1 cellular context compared by ENCODE assay signal in the genomic region with DNA sequence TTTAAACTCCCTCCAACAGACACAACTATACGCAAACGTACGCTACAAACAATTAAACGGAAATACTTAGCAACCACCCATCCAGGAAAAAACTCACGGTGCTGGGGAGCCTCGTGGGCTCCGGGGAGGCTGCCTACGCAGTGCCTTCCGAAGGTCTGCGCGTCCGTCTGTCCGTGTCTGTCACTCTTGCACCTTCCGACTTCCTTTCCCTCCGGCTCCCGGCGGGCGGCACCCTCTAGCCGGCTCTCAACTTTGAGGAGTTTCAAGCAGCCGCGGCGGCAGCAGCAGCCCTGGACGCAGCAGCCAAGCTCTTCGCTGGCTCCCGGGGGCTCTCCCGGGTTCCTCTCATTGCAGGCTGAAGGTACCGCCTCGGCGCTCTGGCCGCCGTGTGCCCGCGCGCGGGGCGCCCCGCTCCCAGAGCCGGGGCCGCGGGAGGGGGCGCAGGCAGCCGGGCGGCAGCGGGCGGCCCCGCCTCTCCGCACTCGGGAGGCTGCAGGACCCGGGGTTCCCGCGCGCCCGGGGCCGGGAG.
TF ChIP-seq lines count a peak whose summit lies in the region.

A gene with protein sequence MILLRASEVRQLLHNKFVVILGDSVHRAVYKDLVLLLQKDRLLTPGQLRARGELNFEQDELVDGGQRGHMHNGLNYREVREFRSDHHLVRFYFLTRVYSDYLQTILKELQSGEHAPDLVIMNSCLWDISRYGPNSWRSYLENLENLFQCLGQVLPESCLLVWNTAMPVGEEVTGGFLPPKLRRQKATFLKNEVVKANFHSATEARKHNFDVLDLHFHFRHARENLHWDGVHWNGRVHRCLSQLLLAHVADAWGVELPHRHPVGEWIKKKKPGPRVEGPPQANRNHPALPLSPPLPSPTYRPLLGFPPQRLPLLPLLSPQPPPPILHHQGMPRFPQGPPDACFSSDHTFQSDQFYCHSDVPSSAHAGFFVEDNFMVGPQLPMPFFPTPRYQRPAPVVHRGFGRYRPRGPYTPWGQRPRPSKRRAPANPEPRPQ (plus strand): TSS at position 257 of the 529 bp plus-strand sequence. CDS start 155,443 bp downstream, outside the sequence.

TF ChIP-seq in K562, 482 proteins besides CTCF, POLR2A, EP300 and RAD21 (continued from another document):
- TF ChIP-seq, protein P1, sequence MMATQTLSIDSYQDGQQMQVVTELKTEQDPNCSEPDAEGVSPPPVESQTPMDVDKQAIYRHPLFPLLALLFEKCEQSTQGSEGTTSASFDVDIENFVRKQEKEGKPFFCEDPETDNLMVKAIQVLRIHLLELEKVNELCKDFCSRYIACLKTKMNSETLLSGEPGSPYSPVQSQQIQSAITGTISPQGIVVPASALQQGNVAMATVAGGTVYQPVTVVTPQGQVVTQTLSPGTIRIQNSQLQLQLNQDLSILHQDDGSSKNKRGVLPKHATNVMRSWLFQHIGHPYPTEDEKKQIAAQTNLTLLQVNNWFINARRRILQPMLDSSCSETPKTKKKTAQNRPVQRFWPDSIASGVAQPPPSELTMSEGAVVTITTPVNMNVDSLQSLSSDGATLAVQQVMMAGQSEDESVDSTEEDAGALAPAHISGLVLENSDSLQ (IDR thresholded peaks at IDR 0.05), result peak; percentile 88
- TF ChIP-seq, protein P2, sequence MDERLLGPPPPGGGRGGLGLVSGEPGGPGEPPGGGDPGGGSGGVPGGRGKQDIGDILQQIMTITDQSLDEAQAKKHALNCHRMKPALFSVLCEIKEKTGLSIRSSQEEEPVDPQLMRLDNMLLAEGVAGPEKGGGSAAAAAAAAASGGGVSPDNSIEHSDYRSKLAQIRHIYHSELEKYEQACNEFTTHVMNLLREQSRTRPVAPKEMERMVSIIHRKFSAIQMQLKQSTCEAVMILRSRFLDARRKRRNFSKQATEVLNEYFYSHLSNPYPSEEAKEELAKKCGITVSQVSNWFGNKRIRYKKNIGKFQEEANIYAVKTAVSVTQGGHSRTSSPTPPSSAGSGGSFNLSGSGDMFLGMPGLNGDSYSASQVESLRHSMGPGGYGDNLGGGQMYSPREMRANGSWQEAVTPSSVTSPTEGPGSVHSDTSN (CRISPR knock-in tag; IDR thresholded peaks at IDR 0.05; ENCODE audit: low read depth), result no peak
- TF ChIP-seq, protein P2 (tag; conservative IDR thresholded peaks at IDR 0.05; ENCODE audit: low read depth), result peak; percentile 53
- TF ChIP-seq, protein P3, sequence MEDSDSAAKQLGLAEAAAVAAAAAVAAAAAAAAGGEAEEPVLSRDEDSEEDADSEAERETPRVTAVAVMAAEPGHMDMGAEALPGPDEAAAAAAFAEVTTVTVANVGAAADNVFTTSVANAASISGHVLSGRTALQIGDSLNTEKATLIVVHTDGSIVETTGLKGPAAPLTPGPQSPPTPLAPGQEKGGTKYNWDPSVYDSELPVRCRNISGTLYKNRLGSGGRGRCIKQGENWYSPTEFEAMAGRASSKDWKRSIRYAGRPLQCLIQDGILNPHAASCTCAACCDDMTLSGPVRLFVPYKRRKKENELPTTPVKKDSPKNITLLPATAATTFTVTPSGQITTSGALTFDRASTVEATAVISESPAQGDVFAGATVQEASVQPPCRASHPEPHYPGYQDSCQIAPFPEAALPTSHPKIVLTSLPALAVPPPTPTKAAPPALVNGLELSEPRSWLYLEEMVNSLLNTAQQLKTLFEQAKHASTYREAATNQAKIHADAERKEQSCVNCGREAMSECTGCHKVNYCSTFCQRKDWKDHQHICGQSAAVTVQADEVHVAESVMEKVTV (CRISPR knock-in tag; IDR thresholded peaks at IDR 0.05), result peak; percentile 72
- TF ChIP-seq CC2D1A (IDR thresholded peaks at IDR 0.05), result peak; percentile 48; the same call in 1 of the 2 replicates
- TF ChIP-seq CBX5 (IDR thresholded peaks at IDR 0.05; ENCODE audit: borderline replicate concordance, low read depth), result 0 out of 2 replicates have a peak, but pooled peaks have one; percentile 14
- peak; percentile 70 for TF ChIP-seq CCNT2 (IDR thresholded peaks at IDR 0.05; ENCODE audit: borderline replicate concordance, extremely low read depth, insufficient read length, low read depth, low read length)
- 0 out of 2 replicates have a peak, but pooled peaks have one; percentile 32 for TF ChIP-seq NCOA6 (IDR thresholded peaks at IDR 0.05)
- peak; percentile 47; the same call in 1 of the 2 replicates for TF ChIP-seq CREM (IDR thresholded peaks at IDR 0.05; ENCODE audit: low read depth)
- peak; percentile 68 for TF ChIP-seq CXXC5 (CRISPR knock-in tag; IDR thresholded peaks at IDR 0.05)
- no peak for TF ChIP-seq SMAD2 (IDR thresholded peaks at IDR 0.05; ENCODE audit: low read depth, low read length)
- peak in 1 of 2 experiments; percentile 19; a peak in 1 of 4 replicates for TF ChIP-seq HDAC1 (IDR thresholded peaks at IDR 0.05)
- TF ChIP-seq NFYB (IDR thresholded peaks at IDR 0.05; ENCODE audit: extremely low read depth, insufficient read length), result no peak
